ENCODE assay signal across 8 cellular contexts in the genomic region with DNA sequence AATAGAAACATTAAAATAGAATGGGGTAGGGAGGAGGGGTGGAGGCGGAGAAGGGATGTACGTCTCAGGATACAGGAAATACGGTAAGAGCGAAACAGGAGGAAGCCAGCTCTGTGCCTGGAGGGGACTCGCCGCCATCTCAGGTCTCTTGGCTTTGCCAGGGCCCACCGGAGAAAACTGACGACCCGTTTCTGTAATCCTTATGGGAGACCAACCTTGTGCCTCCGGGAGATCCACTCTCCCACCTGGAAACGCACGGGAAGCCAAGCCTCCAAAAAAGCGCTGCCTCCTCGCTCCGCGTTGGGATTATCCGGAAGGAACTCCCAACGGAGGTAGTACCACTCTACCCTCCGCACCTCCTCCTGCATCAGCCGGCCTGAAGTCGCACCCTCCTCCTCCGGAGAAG. TPM values are rescaled to one million over a fixed set of nuclear protein-coding genes. Genes with fewer than 3 reads are reported as not detected.
A peak's percentile ranks its signal among the peaks of the same experiment; 100 is the strongest.
DNase-seq lines count a peak whose midpoint lies in the region; ATAC-seq and TF ChIP-seq lines count a peak whose summit lies in the region.

A gene with protein sequence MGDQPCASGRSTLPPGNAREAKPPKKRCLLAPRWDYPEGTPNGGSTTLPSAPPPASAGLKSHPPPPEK (plus strand): TSS at position 92 of the 406 bp plus-strand sequence. CDS start 111 bp downstream, at position 203.

- H3K9me3 Mint-ChIP-seq in endothelial cell (ENCODE audit: unreplicated experiment): no peaks in the 10 kb centered on the region

- H3K27ac Mint-ChIP-seq in endothelial cell (ENCODE audit: unreplicated experiment): peak within 1 kb of the TSS; percentile 91

- H3K79me2 ChIP-seq in ACC112 (ENCODE audit: control insufficient read depth, insufficient read depth, low read length, unreplicated experiment): peaks cover 25% of the 10 kb centered on the region

- TF ChIP-seq POLR2A in stomach (IDR thresholded peaks at IDR 0.05): no peak

- peak within 1 kb of the TSS; percentile 94 for H2AFZ ChIP-seq in ACC112 (ENCODE audit: low read length, unreplicated experiment)

- H3K36me3 ChIP-seq in ACC112 (ENCODE audit: insufficient read depth, low read length): no peaks in the 10 kb centered on the region
- no peaks in the 10 kb centered on the region for H3K36me3 ChIP-seq in stomach

- H3K4me3 Mint-ChIP-seq in endothelial cell (ENCODE audit: unreplicated experiment): peak within 1 kb of the TSS; percentile 96

- H3K27me3 Mint-ChIP-seq in endothelial cell (ENCODE audit: unreplicated experiment): peaks cover 5% of the 10 kb centered on the region

- intact Hi-C loops in stomach (cut with DNase I; ENCODE audit: low total_unique reads): no loop called here

- TF ChIP-seq EP300 in stomach (IDR thresholded peaks at IDR 0.05): no peak

- H3K36me3 Mint-ChIP-seq in endothelial cell (ENCODE audit: low read depth, unreplicated experiment): no peaks in the 10 kb centered on the region

- no peaks in the 10 kb centered on the region for H3K4me1 Mint-ChIP-seq in endothelial cell (ENCODE audit: unreplicated experiment)

- WGBS in stomach, 5 donors: 1 to 22% (median 4%) methylated on average over 22 of the region's 22 CpGs

- ATAC-seq in GM18498 (IDR thresholded peaks at IDR 0.05; ENCODE audit: unreplicated experiment) (peak; percentile 81), HG02970 (IDR thresholded peaks at IDR 0.05; ENCODE audit: low FRiP score, unreplicated experiment) (peak; percentile 57)

- DNase-seq in NCI-H345 treated with DMSO at 0.1 percent for 48 hours (lab: John Stamatoyannopoulos, UW; ENCODE audit: unreplicated experiment) (peak; percentile 53), endothelial cell (ENCODE audit: low spot score) (peak; percentile 18), mesenteric fat pad (ENCODE audit: low spot score) (peak; percentile 64), stomach (peak; percentile 33)
- DNase-seq in activated CD4-positive, alpha-beta T cell treated with anti-CD3 and anti-CD28 coated beads, Interleukin-2, amount 50 U/mL, for 48 hours: peak; percentile 23 to 44

- H3K4me3 ChIP-seq in ACC112 (ENCODE audit: low read depth, low read length) (peak within 1 kb of the TSS; percentile 95), stomach (peak within 1 kb of the TSS; percentile 46 to 57 (median 55))

- no peaks in the 10 kb centered on the region for H3K9me3 ChIP-seq in stomach

- peak within 1 kb of the TSS; percentile 59 for H3K27ac ChIP-seq in ACC112 (ENCODE audit: low read depth, low read length)
- H3K27ac ChIP-seq in stomach: peak within 1 kb of the TSS; percentile 53 to 87 (median 86)

- TF ChIP-seq CTCF in endothelial cell (IDR thresholded peaks at IDR 0.05; ENCODE audit: unreplicated experiment) (no peak), stomach (IDR thresholded peaks at IDR 0.05) (no peak)

- no peaks in the 10 kb centered on the region for H3K27me3 ChIP-seq in ACC112 (ENCODE audit: insufficient read depth, low read length)
- H3K27me3 ChIP-seq in stomach: no peaks in the 10 kb centered on the region

- H3K4me1 ChIP-seq in ACC112 (ENCODE audit: control insufficient read depth, insufficient read depth, low read length, unreplicated experiment) (no peaks in the 10 kb centered on the region), stomach (peaks cover 0 to 26% (median 8%) of the 10 kb centered on the region in 4 donors)

RNA-seq across cellular contexts. Expression of the gene that starts here (rescaled TPM):
- total RNA-seq in endothelial cell (ENCODE audit: unreplicated experiment) (90.1 TPM), mesenteric fat pad (25.1 TPM), stomach (10 to 100 TPM in 2 of 5 donors, 1 to 10 TPM in 2, not detected in 1; 5.7 to 46.6 (median 13.2) TPM)
- 10 to 100 TPM; 16.5 to 33.3 (median 30.8) TPM for polyA plus RNA-seq in stomach

Comparison
In these comparisons a context has a peak if more than half of its experiments do, and no peak if none do; other contexts are left out.
1. Peak in every context shown above with its lines: DNase-seq, ATAC-seq, H3K4me3 ChIP-seq and H3K27ac ChIP-seq.